Comparison of ENCODE assay signal across 13 cellular contexts in genomic region chr1:166844791-166845190, GRCh38. TPM values are rescaled to one million over a fixed set of nuclear protein-coding genes. Genes with fewer than 3 reads are reported as not detected.
DNase-seq lines count a peak whose midpoint lies in the region; ATAC-seq and TF ChIP-seq lines count a peak whose summit lies in the region.
"Had no signal": no experiment of that assay in that cellular context is flagged by ENCODE, and none has a peak within 500 bp of the region (broad histone marks: within the 10 kb centered on the region; RNA-seq: fewer than 3 reads in every experiment).

No MANE protein-coding gene starts in this region.

- CTCF ChIA-PET in CD4-positive, alpha-beta memory T cell (lab: Charles Lee; ENCODE audit: partially characterized antibody): no interaction called here
- CTCF ChIA-PET in GM10248 (lab: Yijun Ruan, JAX): interaction anchor here (1.6 to 1.8 kb wide), 4 partner anchors 19 to 1587 kb away, joined by 3 to 6 read pairs (median 4); no protein-coding TSS in a partner anchor

- H4K12ac ChIP-seq in trophoblast cell (ENCODE audit: low read depth, low read length): no peak overlapping the region

- H2BK12ac ChIP-seq in trophoblast cell (ENCODE audit: low read length): no peak overlapping the region

- H3K9ac ChIP-seq in endodermal cell (ENCODE audit: extremely low read depth, low read length, poor library complexity, severe bottlenecking) (no peak overlapping the region), trophoblast cell (ENCODE audit: low read length) (no peak overlapping the region)

- no peaks in the 10 kb centered on the region for H3K9me3 ChIP-seq in CD4-positive, alpha-beta memory T cell (ENCODE audit: control insufficient read depth in 1 of 2, low read length in 2 of 2)
- H3K9me3 ChIP-seq in T-helper 17 cell (ENCODE audit: control insufficient read depth, low read length, poor library complexity, severe bottlenecking): no peaks in the 10 kb centered on the region
- no peaks in the 10 kb centered on the region for H3K9me3 ChIP-seq in endodermal cell (ENCODE audit: control insufficient read depth, low read length)
- H3K9me3 ChIP-seq in trophoblast cell (ENCODE audit: insufficient read depth, low read depth, low read length): no peaks in the 10 kb centered on the region

- no peak for DNase-seq in CD4-positive, alpha-beta memory T cell
- DNase-seq in T-helper 17 cell (no peak), endodermal cell (no peak), trophoblast cell (no peak), GM10248 (ENCODE audit: extremely low spot score) (no peak), DMS 273 treated with DMSO at 0.1 percent for 48 hours (lab: John Stamatoyannopoulos, UW) (no peak)
- DNase-seq: naive B cell; NCI-H1417; NCI-H524; stimulated activated CD4-positive, alpha-beta T cell treated with anti-CD3 and anti-CD28 coated beads, Interleukin-12 subunit alpha, Interleukin-12 subunit beta, amount 100 ng/mL, for 4 hours; stimulated activated CD8-positive, alpha-beta memory T cell treated with anti-CD3 and anti-CD28 coated beads, Interleukin-4, amount 100 ng/mL, for 48 hours had no signal

- no peak overlapping the region for H3K23ac ChIP-seq in trophoblast cell (ENCODE audit: low read length)

- H2BK120ac ChIP-seq in trophoblast cell (ENCODE audit: insufficient read depth, low read length, poor library complexity): no peak overlapping the region

- no peaks in the 10 kb centered on the region for H3K9me3 Mint-ChIP-seq in CD4-positive, alpha-beta memory T cell
- H3K9me3 Mint-ChIP-seq in endodermal cell: no peaks in the 10 kb centered on the region
- H3K9me3 Mint-ChIP-seq: naive B cell had no signal

- peak overlapping the region; percentile 14 for H3K4ac ChIP-seq in trophoblast cell (ENCODE audit: low read depth, low read length)

- H3K27ac Mint-ChIP-seq in CD4-positive, alpha-beta memory T cell: peak overlapping the region in 6 of 7 donors; percentile 2 to 91 (median 62)
- H3K27ac Mint-ChIP-seq in T-helper 17 cell (peak overlapping the region; percentile 77), endodermal cell (peak overlapping the region; percentile 66)

- peaks cover 81% of the 10 kb centered on the region for H3K36me3 ChIP-seq in CD4-positive, alpha-beta memory T cell (ENCODE audit: insufficient read depth, low read length)
- H3K36me3 ChIP-seq in endodermal cell (ENCODE audit: control insufficient read depth, insufficient read depth, low read length): peaks cover 85% of the 10 kb centered on the region
- peaks cover 51 to 68% of the 10 kb centered on the region in 2 experiments for H3K36me3 ChIP-seq in trophoblast cell (ENCODE audit: control insufficient read depth in 1 of 2, insufficient read depth in 2 of 2, low read length in 2 of 2)

- H4K91ac ChIP-seq in trophoblast cell (ENCODE audit: low read depth, low read length): no peak overlapping the region

- TF ChIP-seq CTCF in endodermal cell (conservative IDR thresholded peaks at IDR 0.05): no peak
- no peak for TF ChIP-seq CTCF in GM10248 (IDR thresholded peaks at IDR 0.05; ENCODE audit: control extremely low read depth, extremely low read depth, low read depth, missing control alignments)

- POLR2A ChIA-PET in CD4-positive, alpha-beta memory T cell (lab: Charles Lee; ENCODE audit: partially characterized antibody): interaction anchor here (1.0 kb wide), 1 partner anchor 31 kb away, joined by 3 read pairs; the partner anchor contains the start of gene TADA1
- POLR2A ChIA-PET in GM10248 (lab: Yijun Ruan, JAX): interaction anchor here (0.6 to 1.0 kb wide), 3 partner anchors 13 to 376 kb away, joined by 3 to 6 read pairs (median 4); partner anchors contain the start of gene TADA1

- no peak overlapping the region for H3K4me3 Mint-ChIP-seq in CD4-positive, alpha-beta memory T cell
- H3K4me3 Mint-ChIP-seq in T-helper 17 cell: no peak overlapping the region
- H3K4me3 Mint-ChIP-seq in endodermal cell: no peak overlapping the region

- no peak overlapping the region for H3K4me2 ChIP-seq in trophoblast cell (ENCODE audit: low read length)

- H3K79me1 ChIP-seq in trophoblast cell (ENCODE audit: low read length): peaks cover 5% of the 10 kb centered on the region

- H3K36me3 Mint-ChIP-seq in CD4-positive, alpha-beta memory T cell: peaks cover 69 to 94% of the 10 kb centered on the region in 2 donors
- peaks cover 15% of the 10 kb centered on the region for H3K36me3 Mint-ChIP-seq in T-helper 17 cell (ENCODE audit: low read depth)
- peaks cover 86% of the 10 kb centered on the region for H3K36me3 Mint-ChIP-seq in endodermal cell (ENCODE audit: low read depth)

- H4K8ac ChIP-seq in trophoblast cell (ENCODE audit: low read depth, low read length): no peak overlapping the region

- peak overlapping the region; percentile 14 for H3K18ac ChIP-seq in trophoblast cell (ENCODE audit: low read length)

- H2BK5ac ChIP-seq in trophoblast cell (ENCODE audit: low read depth, low read length, poor library complexity): peak overlapping the region; percentile 4

- peaks cover 38% of the 10 kb centered on the region for H3K4me1 ChIP-seq in CD4-positive, alpha-beta memory T cell (ENCODE audit: insufficient read depth, low read length)
- H3K4me1 ChIP-seq in endodermal cell (ENCODE audit: control insufficient read depth, insufficient read depth, low read length) (peaks cover 10% of the 10 kb centered on the region), trophoblast cell (ENCODE audit: control insufficient read depth in 1 of 2, insufficient read depth in 2 of 2, low read length in 2 of 2) (peaks cover 15 to 24% of the 10 kb centered on the region in 2 experiments)

- peaks cover 4% of the 10 kb centered on the region for H3K79me2 ChIP-seq in trophoblast cell (ENCODE audit: control insufficient read depth, insufficient read depth, low read length, poor library complexity)

- intact Hi-C loops in CD4-positive, alpha-beta memory T cell (cut with micrococcal nuclease): no loop called here

- H3K4me3 ChIP-seq in CD4-positive, alpha-beta memory T cell (ENCODE audit: low read length in 2 of 2): no peak overlapping the region
- no peak overlapping the region for H3K4me3 ChIP-seq in endodermal cell (ENCODE audit: low read length)
- H3K4me3 ChIP-seq in trophoblast cell (ENCODE audit: low read depth, low read length): no peak overlapping the region

- no peak for ATAC-seq in T-helper 17 cell
- no peak for ATAC-seq in GM19397 (IDR thresholded peaks at IDR 0.05; ENCODE audit: unreplicated experiment)
- ATAC-seq in HG02885 (IDR thresholded peaks at IDR 0.05; ENCODE audit: poor library complexity, unreplicated experiment): no peak

- no peak overlapping the region for H3K14ac ChIP-seq in trophoblast cell (ENCODE audit: low read length)

- H3K27ac ChIP-seq in CD4-positive, alpha-beta memory T cell (ENCODE audit: low read depth, low read length): no peak overlapping the region
- H3K27ac ChIP-seq in endodermal cell (ENCODE audit: low read depth, low read length) (no peak overlapping the region), trophoblast cell (ENCODE audit: low read depth, low read length) (no peak overlapping the region)

- H3K27me3 ChIP-seq in CD4-positive, alpha-beta memory T cell (ENCODE audit: insufficient read depth, low read length): no peaks in the 10 kb centered on the region
- H3K27me3 ChIP-seq in endodermal cell (ENCODE audit: control insufficient read depth, insufficient read depth, low read length, poor library complexity, severe bottlenecking): no peaks in the 10 kb centered on the region
- H3K27me3 ChIP-seq in trophoblast cell (ENCODE audit: insufficient read depth, low read length): no peaks in the 10 kb centered on the region

- no peaks in the 10 kb centered on the region for H3K27me3 Mint-ChIP-seq in CD4-positive, alpha-beta memory T cell
- H3K27me3 Mint-ChIP-seq in T-helper 17 cell: no peaks in the 10 kb centered on the region
- no peaks in the 10 kb centered on the region for H3K27me3 Mint-ChIP-seq in endodermal cell (ENCODE audit: insufficient read depth)
- H3K27me3 Mint-ChIP-seq: naive B cell had no signal

- WGBS in endodermal cell (ENCODE audit: insufficient coverage in 1 of 2, insufficient read length in 1 of 2), 2 experiments: 80 to 82% methylated on average over 5 to 7 of the region's 7 CpGs
- WGBS in trophoblast cell (ENCODE audit: extremely low coverage, insufficient coverage, insufficient read length): no CpG with 5 or more reads among the region's 7 CpGs

- peaks cover 34 to 80% (median 58%) of the 10 kb centered on the region in 4 donors for H3K4me1 Mint-ChIP-seq in CD4-positive, alpha-beta memory T cell
- H3K4me1 Mint-ChIP-seq in T-helper 17 cell (peaks cover 44% of the 10 kb centered on the region), endodermal cell (peaks cover 39% of the 10 kb centered on the region)

- H2AK5ac ChIP-seq in trophoblast cell (ENCODE audit: low read length): no peak overlapping the region

- H2AFZ ChIP-seq in trophoblast cell (ENCODE audit: insufficient read depth, low read length, poor library complexity): no peak overlapping the region

RNA-seq across cellular contexts. Expression of gene POGK, which starts 5.5 kb away (rescaled TPM):
- total RNA-seq in CD4-positive, alpha-beta memory T cell: 10 to 100 TPM; 37.9 to 44.3 TPM
- polyA plus RNA-seq in CD4-positive, alpha-beta memory T cell: 10 to 100 TPM in 1 of 2 donors, 1 to 10 TPM in 1; 6.7 to 22.3 TPM
- total RNA-seq in T-helper 17 cell: 10 to 100 TPM; 24.7 to 27.7 TPM
- 10 to 100 TPM; 37.9 to 43.2 TPM for total RNA-seq in endodermal cell
- polyA plus RNA-seq in endodermal cell (2013, experiment 1 of 2): 42.6 TPM
- 42.9 TPM for polyA plus RNA-seq in endodermal cell (2013, experiment 2 of 2)
- 18.7 and 19.8 TPM in 2 replicates for polyA plus RNA-seq in trophoblast cell (2013)

RNA-seq across cellular contexts. Expression of gene TADA1, which starts 31.3 kb away (rescaled TPM):
- total RNA-seq in CD4-positive, alpha-beta memory T cell: 10 to 100 TPM; 15.3 to 16.0 TPM
- 10 to 100 TPM; 18.0 to 23.6 TPM for polyA plus RNA-seq in CD4-positive, alpha-beta memory T cell
- total RNA-seq in T-helper 17 cell (10 to 100 TPM; 12.0 to 13.1 TPM), endodermal cell (10 to 100 TPM; 18.4 to 19.9 TPM)
- 32.6 TPM for polyA plus RNA-seq in endodermal cell (2013, experiment 1 of 2)
- polyA plus RNA-seq in endodermal cell (2013, experiment 2 of 2): 31.5 TPM
- 10.9 and 11.5 TPM in 2 replicates for polyA plus RNA-seq in trophoblast cell (2013)
